Comparison of ENCODE assay signal across 15 cellular contexts in the genomic region with DNA sequence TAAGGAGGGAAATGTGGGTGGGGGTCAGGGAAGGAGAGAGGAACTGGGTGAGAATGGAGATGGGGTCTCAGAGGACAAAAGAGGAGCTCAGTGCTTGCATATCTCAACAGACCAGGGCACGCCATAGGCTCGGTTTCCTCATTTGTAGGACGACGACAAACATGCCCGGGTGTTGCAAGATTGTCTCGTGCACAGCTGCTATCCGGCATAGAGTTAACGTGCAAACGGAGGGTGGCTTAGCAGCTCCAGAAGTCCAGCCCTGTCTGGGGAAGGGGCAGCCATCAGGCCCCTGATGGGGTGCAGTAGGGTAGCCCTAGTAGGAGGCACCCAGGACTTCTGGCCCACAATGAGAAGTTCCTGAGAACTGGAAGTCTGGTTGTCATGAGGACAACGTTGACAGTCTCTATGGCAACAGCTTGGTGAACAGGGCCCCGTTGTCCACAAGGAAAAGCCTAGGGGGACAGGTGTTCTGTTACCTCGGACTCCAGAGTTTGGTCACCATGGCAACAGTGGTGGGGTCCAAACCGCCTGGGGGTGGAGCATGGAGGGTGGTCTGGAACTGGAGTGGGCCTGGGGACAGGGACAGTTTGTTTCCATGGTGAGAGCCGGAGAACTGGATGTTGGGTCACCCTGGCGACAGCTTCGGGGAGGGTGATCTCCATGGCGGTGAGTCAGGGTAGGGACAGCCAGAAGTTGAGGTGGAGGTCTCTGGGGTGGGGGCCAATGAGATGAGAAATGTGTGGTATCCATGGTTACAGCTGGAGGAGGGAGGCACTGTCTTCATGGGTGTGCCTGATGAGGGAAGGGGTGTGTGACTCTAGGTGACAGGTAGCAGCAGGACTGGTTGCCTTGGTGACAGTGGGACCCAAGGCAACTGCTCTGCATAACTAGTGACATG. TPM values are rescaled to one million over a fixed set of nuclear protein-coding genes. Genes with fewer than 3 reads are reported as not detected.
DNase-seq lines count a peak whose midpoint lies in the region; ATAC-seq and TF ChIP-seq lines count a peak whose summit lies in the region.
"Had no signal": no experiment of that assay in that cellular context is flagged by ENCODE, and none has a peak within 500 bp of the region (broad histone marks: within the 10 kb centered on the region; RNA-seq: fewer than 3 reads in every experiment).

No MANE protein-coding gene starts in this region.

- H2AFZ ChIP-seq in smooth muscle cell (ENCODE audit: low read depth): no peak overlapping the region

- no peaks in the 10 kb centered on the region for H3K36me3 ChIP-seq in smooth muscle cell (ENCODE audit: low read depth)
- H3K36me3 ChIP-seq: Peyer's patch had no signal

- H3K27ac ChIP-seq in smooth muscle cell (ENCODE audit: low read depth): no peak overlapping the region
- H3K27ac ChIP-seq: Peyer's patch, VCaP had no signal

- intact Hi-C loops in posterior vena cava (cut with DNase I): no loop called here

- no peak overlapping the region for H3K4me2 ChIP-seq in smooth muscle cell

- no peaks in the 10 kb centered on the region for H3F3A ChIP-seq in smooth muscle cell (ENCODE audit: low read depth)

- H3K9ac ChIP-seq in smooth muscle cell (ENCODE audit: low read depth): no peak overlapping the region

- DNase-seq in COR-L47 (lab: John Stamatoyannopoulos, UW) (peak; percentile 48), HT1080 (ENCODE audit: low read depth) (peak; percentile 8), NOMO-1 treated with dmso at 0.1 percent for 144 hours (lab: John Stamatoyannopoulos, UW; ENCODE audit: unreplicated experiment) (peak; percentile 24), fibroblast of pulmonary artery (ENCODE audit: low read depth) (peak; percentile 6), smooth muscle cell (lab: John Stamatoyannopoulos, UW; ENCODE audit: unreplicated experiment) (no peak), NCI-H345 (lab: John Stamatoyannopoulos, UW) (no peak), posterior vena cava (ENCODE audit: low spot score) (no peak)
- DNase-seq: activated T-cell treated with anti-CD3 and anti-CD28 coated beads for 4 hours; dermis blood vessel endothelial cell; foreskin melanocyte; naive thymus-derived CD8-positive, alpha-beta T cell; Peyer's patch had no signal

- no peaks in the 10 kb centered on the region for H3K9me3 ChIP-seq in smooth muscle cell (replicated peaks; ENCODE audit: low read depth)
- H3K9me3 ChIP-seq: Peyer's patch had no signal

- H3K4me3 ChIP-seq in fibroblast of pulmonary artery (replicated peaks; ENCODE audit: low read depth, low read length) (no peak overlapping the region), smooth muscle cell (no peak overlapping the region)
- H3K4me3 ChIP-seq: Peyer's patch had no signal

- ATAC-seq in HG03095 (IDR thresholded peaks at IDR 0.05; ENCODE audit: unreplicated experiment): no peak
- ATAC-seq: naive thymus-derived CD8-positive, alpha-beta T cell had no signal

- no peaks in the 10 kb centered on the region for H3K4me1 ChIP-seq in smooth muscle cell (ENCODE audit: low read depth)

- H4K20me1 ChIP-seq in smooth muscle cell (ENCODE audit: low read depth): no peaks in the 10 kb centered on the region

- no peak for TF ChIP-seq CTCF in fibroblast of pulmonary artery (IDR thresholded peaks at IDR 0.05; ENCODE audit: low read length, missing control alignments)
- TF ChIP-seq CTCF in smooth muscle cell (IDR thresholded peaks at IDR 0.05; ENCODE audit: borderline replicate concordance, insufficient read depth, poor library complexity, severe bottlenecking): no peak

- peaks cover 40% of the 10 kb centered on the region for H3K27me3 ChIP-seq in smooth muscle cell (ENCODE audit: low read depth)

- no peaks in the 10 kb centered on the region for H3K79me2 ChIP-seq in smooth muscle cell (ENCODE audit: low read depth)

- 78% methylated on average over 17 of the region's 17 CpGs for WGBS in smooth muscle cell (ENCODE audit: low lambda C conversion rate)

RNA-seq across cellular contexts. Expression of gene TM6SF2, which starts 16.8 kb away (rescaled TPM):
- total RNA-seq in HT1080 (2014; rRNA removed; shearing (Covaris generic)): 0.11 TPM in 1 of 2 replicates, not detected in the other
- not detected in 2 replicates for polyA plus RNA-seq in HT1080 (2015; cell fraction: cytosol; rRNA removed)
- 0.84 TPM in 1 of 2 replicates, not detected in the other for polyA plus RNA-seq in HT1080 (2015; cell fraction: nucleus; rRNA removed)
- 1.0 and 3.4 TPM in 2 replicates for total RNA-seq in smooth muscle cell
- polyA plus RNA-seq in smooth muscle cell: 7.9 and 9.4 TPM in 2 replicates
- 1 to 10 TPM in 1 of 2 donors, not detected in 1; 1.9 TPM for total RNA-seq in posterior vena cava
- total RNA-seq: dermis blood vessel endothelial cell; naive thymus-derived CD8-positive, alpha-beta T cell had no signal
- polyA plus RNA-seq: CD14-positive monocyte; naive thymus-derived CD8-positive, alpha-beta T cell had no signal

RNA-seq across cellular contexts. Expression of gene NCAN, which starts 44.6 kb away (rescaled TPM):
- 0.03 TPM in 1 of 2 replicates, not detected in the other for total RNA-seq in HT1080 (2014; rRNA removed; shearing (Covaris generic))
- not detected in 2 replicates for polyA plus RNA-seq in HT1080 (2015; cell fraction: cytosol; rRNA removed)
- 0.05 TPM in 1 of 2 replicates, not detected in the other for polyA plus RNA-seq in HT1080 (2015; cell fraction: nucleus; rRNA removed)
- total RNA-seq in smooth muscle cell: 0.09 TPM in 1 of 2 replicates, not detected in the other
- polyA plus RNA-seq in smooth muscle cell: not detected in 2 replicates
- not detected for total RNA-seq in posterior vena cava
- total RNA-seq: dermis blood vessel endothelial cell; naive thymus-derived CD8-positive, alpha-beta T cell; Peyer's patch had no signal
- polyA plus RNA-seq: CD14-positive monocyte; naive thymus-derived CD8-positive, alpha-beta T cell had no signal

RNA-seq across cellular contexts. Expression of gene NR2C2AP, which starts 53.1 kb away (rescaled TPM):
- 25.4 and 27.3 TPM in 2 replicates for total RNA-seq in HT1080 (2014; rRNA removed; shearing (Covaris generic))
- polyA plus RNA-seq in HT1080 (2015; cell fraction: cytosol; rRNA removed): 19.5 and 22.0 TPM in 2 replicates
- 25.8 and 29.7 TPM in 2 replicates for polyA plus RNA-seq in HT1080 (2015; cell fraction: nucleus; rRNA removed)
- total RNA-seq in smooth muscle cell (3.2 and 6.9 TPM in 2 replicates), posterior vena cava (10 to 100 TPM in 1 of 2 donors, 1 to 10 TPM in 1; 9.3 to 14.8 TPM)
- polyA plus RNA-seq in smooth muscle cell: 10.5 and 14.5 TPM in 2 replicates

Comparison
In these comparisons a context has a peak if more than half of its experiments do, and no peak if none do; other contexts are left out.
1. DNase-seq: peak in COR-L47 (single experiment), HT1080 (single experiment), NOMO-1 treated with dmso at 0.1 percent for 144 hours (single experiment) and fibroblast of pulmonary artery (single experiment); none in smooth muscle cell (single experiment), NCI-H345 (single experiment) and posterior vena cava (single experiment).